1 cellular context compared by ENCODE assay signal in genomic region chr1:201504799-201505504, GRCh38.
TF ChIP-seq lines count a peak whose summit lies in the region.

No MANE protein-coding gene starts in this region.

TF ChIP-seq in GM23338, 12 proteins besides CTCF, POLR2A, EP300 and RAD21 (continued from another document):
- no peak for TF ChIP-seq ZNF462 (CRISPR knock-in tag; IDR thresholded peaks at IDR 0.05)
- TF ChIP-seq CREB1 (CRISPR knock-in tag; IDR thresholded peaks at IDR 0.05; ENCODE audit: low read depth), result no peak
- TF ChIP-seq STAT1 (IDR thresholded peaks at IDR 0.05; ENCODE audit: unreplicated experiment), result no peak
- TF ChIP-seq JUNB (IDR thresholded peaks at IDR 0.05; ENCODE audit: unreplicated experiment), result no peak
- TF ChIP-seq EZH2 (IDR thresholded peaks at IDR 0.05; ENCODE audit: low read depth, unreplicated experiment), result no peak
- TF ChIP-seq ZNF331 (CRISPR knock-in tag; IDR thresholded peaks at IDR 0.05; ENCODE audit: low read depth), result no peak
- TF ChIP-seq EZH2phosphoT487 (IDR thresholded peaks at IDR 0.05; ENCODE audit: unreplicated experiment), result no peak
- no peak for TF ChIP-seq POLR2AphosphoS5 (IDR thresholded peaks at IDR 0.05; ENCODE audit: low read depth)
